ENCODE assay signal across 9 cellular contexts in genomic region chr5:38453506-38453905, GRCh38.
A peak's percentile ranks its signal among the peaks of the same experiment; 100 is the strongest.
DNase-seq lines count a peak whose midpoint lies in the region; ATAC-seq and TF ChIP-seq lines count a peak whose summit lies in the region.
"Had no signal": no experiment of that assay in that cellular context is flagged by ENCODE, and none has a peak within 500 bp of the region (broad histone marks: within the 10 kb centered on the region; RNA-seq: fewer than 3 reads in every experiment).

No MANE protein-coding gene starts in this region.

- CTCF ChIA-PET in RWPE1 (lab: Yijun Ruan, JAX): interaction anchor here (0.6 to 1.2 kb wide), 3 partner anchors 12 to 53 kb away, joined by 3 to 5 read pairs (median 4); no protein-coding TSS in a partner anchor

- H3K9me3 ChIP-seq in ascending aorta: no peaks in the 10 kb centered on the region
- H3K9me3 ChIP-seq: neutrophil had no signal

- POLR2A ChIA-PET in RWPE1 (lab: Yijun Ruan, JAX; ENCODE audit: low non-redundant PET): no interaction called here

- H3K4me1 ChIP-seq in ascending aorta: peaks cover 0 to 3% of the 10 kb centered on the region in 2 donors

- ATAC-seq in GM21360 (IDR thresholded peaks at IDR 0.05; ENCODE audit: unreplicated experiment): peak; percentile 100
- ATAC-seq in HG03571 (IDR thresholded peaks at IDR 0.05; ENCODE audit: unreplicated experiment): peak; percentile 97

- peak; percentile 24 for DNase-seq in CMK (ENCODE audit: low read depth)
- DNase-seq in activated T-cell treated with anti-CD3 and anti-CD28 coated beads, Interleukin-2, amount 50 U/mL, for 1 hour: peak; percentile 28
- DNase-seq in stimulated activated CD8-positive, alpha-beta memory T cell treated with anti-CD3 and anti-CD28 coated beads, Interleukin-12 subunit alpha, Interleukin-12 subunit beta, amount 100 ng/mL, for 4 hours (ENCODE audit: low read depth): peak; percentile 8
- DNase-seq in RWPE1 (ENCODE audit: low spot score): no peak
- no peak for DNase-seq in ascending aorta (ENCODE audit: low spot score in 2 of 2)
- no peak for DNase-seq in mesenteric fat pad (ENCODE audit: low spot score)

- no peak overlapping the region for H3K4me3 ChIP-seq in ascending aorta

- H3K27ac ChIP-seq in RWPE1 (no peak overlapping the region), ascending aorta (no peak overlapping the region)
- H3K27ac ChIP-seq: neutrophil had no signal

- intact Hi-C loops in ascending aorta (cut with DNase I): no loop called here

- TF ChIP-seq CTCF in RWPE1 (conservative IDR thresholded peaks at IDR 0.05; ENCODE audit: low read depth) (no peak), ascending aorta (IDR thresholded peaks at IDR 0.05) (no peak)

- H3K27me3 ChIP-seq in ascending aorta: no peaks in the 10 kb centered on the region

- peaks cover 0 to 3% of the 10 kb centered on the region in 2 donors for H3K36me3 ChIP-seq in ascending aorta
- H3K36me3 ChIP-seq: neutrophil had no signal

Comparison
In these comparisons a context has a peak if more than half of its experiments do, and no peak if none do; other contexts are left out.
1. DNase-seq: peak in CMK (single experiment), activated T-cell treated with anti-CD3 and anti-CD28 coated beads, Interleukin-2, amount 50 U/mL, for 1 hour (single experiment) and stimulated activated CD8-positive, alpha-beta memory T cell treated with anti-CD3 and anti-CD28 coated beads, Interleukin-12 subunit alpha, Interleukin-12 subunit beta, amount 100 ng/mL, for 4 hours (single experiment); none in RWPE1 (single experiment), ascending aorta (0 of 2) and mesenteric fat pad (single experiment).